8 cellular contexts compared by ENCODE assay signal in the genomic region with DNA sequence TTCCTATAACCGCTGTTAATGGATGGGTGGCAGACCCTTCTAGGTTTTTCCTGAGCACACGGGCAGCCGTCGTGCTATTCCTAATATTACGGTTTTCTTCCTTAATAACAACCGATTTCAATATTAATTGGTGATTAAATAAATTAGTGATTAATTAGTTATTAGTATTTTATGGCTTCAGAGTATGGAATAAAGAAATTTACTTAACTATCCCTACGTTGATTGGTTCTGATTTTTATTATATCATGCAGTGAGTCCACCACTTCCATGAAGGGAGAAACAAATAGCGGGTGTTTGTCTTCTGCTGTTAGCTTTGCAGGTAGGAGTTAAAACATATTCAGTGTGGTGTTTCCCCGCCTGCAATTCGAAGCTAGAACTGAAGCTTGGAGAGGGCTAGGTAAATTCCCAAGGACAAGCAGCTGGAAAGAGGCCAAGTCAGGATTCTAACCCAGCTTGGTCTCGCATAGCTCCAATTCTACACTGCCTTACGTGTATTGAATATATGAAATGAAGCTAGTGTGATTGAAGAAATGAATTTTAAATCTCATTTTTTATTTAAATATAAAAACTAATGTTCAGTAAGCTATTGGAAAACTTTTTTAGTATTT. TPM values are rescaled to one million over a fixed set of nuclear protein-coding genes. Genes with fewer than 3 reads are reported as not detected.
DNase-seq lines count a peak whose midpoint lies in the region; ATAC-seq lines count a peak whose summit lies in the region.

No MANE protein-coding gene starts in this region.

- peak overlapping the region; percentile 78 for H3K27ac ChIP-seq in epithelial cell of prostate

- CTCF ChIA-PET in T-cell (lab: Charles Lee), result interaction anchor here in 1 of 2 donors (0.7 to 1.0 kb wide), 2 partner anchors 14 to 42 kb away, joined by 3 read pairs; no protein-coding TSS in a partner anchor

- H3K27ac Mint-ChIP-seq in activated T-cell treated with anti-CD3 and anti-CD28 coated beads, Interleukin-2, amount 50 U/mL, for 24 hours, result peak overlapping the region; percentile 100
- H3K27ac Mint-ChIP-seq in T-cell (peak overlapping the region; percentile 100), naive B cell (peak overlapping the region; percentile 98 to 100 (median 99))

- H3K9me3 Mint-ChIP-seq in activated T-cell treated with anti-CD3 and anti-CD28 coated beads, Interleukin-2, amount 50 U/mL, for 24 hours, result no peaks in the 10 kb centered on the region
- H3K9me3 Mint-ChIP-seq in T-cell (no peaks in the 10 kb centered on the region), naive B cell (peaks cover 0 to 2% (median 0%) of the 10 kb centered on the region in 7 donors)

- peaks cover 48% of the 10 kb centered on the region for H3K4me1 Mint-ChIP-seq in activated T-cell treated with anti-CD3 and anti-CD28 coated beads, Interleukin-2, amount 50 U/mL, for 24 hours (ENCODE audit: low read depth)
- H3K4me1 Mint-ChIP-seq in T-cell (peaks cover 43 to 44% (median 43%) of the 10 kb centered on the region in 3 donors), naive B cell (peaks cover 28 to 43% (median 38%) of the 10 kb centered on the region in 3 donors)

- peaks cover 41% of the 10 kb centered on the region for H3K36me3 Mint-ChIP-seq in activated T-cell treated with anti-CD3 and anti-CD28 coated beads, Interleukin-2, amount 50 U/mL, for 24 hours (ENCODE audit: low read depth)
- H3K36me3 Mint-ChIP-seq in T-cell (peaks cover 15% of the 10 kb centered on the region), naive B cell (peaks cover 7 to 15% of the 10 kb centered on the region in 2 donors)

- DNase-seq in activated T-cell treated with anti-CD3 and anti-CD28 coated beads, Interleukin-2, amount 50 U/mL, for 24 hours, result no peak
- DNase-seq in activated T-cell treated with anti-CD3 and anti-CD28 coated beads for 4 hours (no peak), T-cell (peak in 5 of 34 experiments; percentile 1 to 12 (median 8)), epithelial cell of prostate (ENCODE audit: low read depth, low spot score) (no peak), naive B cell (peak; percentile 6), NCI-H2107 (lab: John Stamatoyannopoulos, UW) (no peak)
- DNase-seq in stimulated activated CD8-positive, alpha-beta memory T cell treated with anti-CD3 and anti-CD28 coated beads, Interleukin-4, amount 100 ng/mL, for 48 hours, result no peak

- POLR2A ChIA-PET in T-cell (lab: Charles Lee), result no interaction called here

- H3K27me3 Mint-ChIP-seq in activated T-cell treated with anti-CD3 and anti-CD28 coated beads, Interleukin-2, amount 50 U/mL, for 24 hours, result no peaks in the 10 kb centered on the region
- H3K27me3 Mint-ChIP-seq in T-cell (peaks cover 2 to 3% of the 10 kb centered on the region in 2 donors), naive B cell (peaks cover 0 to 13% (median 4%) of the 10 kb centered on the region in 3 donors)

- H3K4me3 Mint-ChIP-seq in activated T-cell treated with anti-CD3 and anti-CD28 coated beads, Interleukin-2, amount 50 U/mL, for 24 hours, result peak overlapping the region; percentile 98
- H3K4me3 Mint-ChIP-seq in T-cell, result peak overlapping the region; percentile 95 to 99 (median 98)
- H3K4me3 Mint-ChIP-seq in naive B cell, result peak overlapping the region; percentile 94 to 100 (median 99)

- ATAC-seq in T-cell (replicated peaks in 1 of 4) (no peak), naive B cell (ENCODE audit: low read depth in 2 of 2) (no peak), HG03460 (IDR thresholded peaks at IDR 0.05; ENCODE audit: unreplicated experiment) (no peak)

RNA-seq across cellular contexts. Expression of gene CSTF2T, which starts 0.9 kb away (rescaled TPM):
- 10 to 100 TPM; 22.3 to 35.0 (median 30.0) TPM for total RNA-seq in T-cell
- polyA plus RNA-seq in naive B cell (ENCODE audit: low read depth in 6 of 6), result 10 to 100 TPM; 13.5 to 21.4 (median 17.7) TPM
